In the genomic region with DNA sequence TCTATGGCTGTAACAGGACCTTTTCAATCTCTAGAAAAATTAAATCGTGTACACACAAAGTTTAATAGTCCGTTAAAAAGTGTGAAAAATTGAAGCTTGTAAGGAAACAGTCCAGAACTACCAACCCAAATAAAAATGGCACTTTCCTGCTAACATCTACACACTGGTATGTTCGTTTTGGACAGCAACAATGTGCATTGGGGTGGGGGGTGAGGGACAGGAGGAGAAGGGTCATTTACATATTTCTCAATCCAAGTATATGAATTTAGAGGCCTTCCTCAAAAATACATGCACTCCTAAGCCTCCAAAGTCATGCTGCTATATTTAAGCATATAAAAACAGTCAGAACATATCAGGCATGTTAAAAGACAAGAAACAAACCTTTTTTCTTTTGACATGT, we compare ENCODE assay signal across 8 cellular contexts. TPM values are rescaled to one million over a fixed set of nuclear protein-coding genes. Genes with fewer than 3 reads are reported as not detected.
DNase-seq lines count a peak whose midpoint lies in the region; ATAC-seq, FAIRE-seq and TF ChIP-seq lines count a peak whose summit lies in the region.

No MANE protein-coding gene starts in this region.

- H3K9me3 ChIP-seq in mucosa of descending colon = no peaks in the 10 kb centered on the region

- peaks cover 9% of the 10 kb centered on the region for H3K36me3 ChIP-seq in bronchial epithelial cell (ENCODE audit: control insufficient read depth, insufficient read depth, low read length)
- H3K36me3 ChIP-seq in mucosa of descending colon (ENCODE audit: low read depth) = peaks cover 3% of the 10 kb centered on the region

- H3K4me3 ChIP-seq in AG09309 (ENCODE audit: control insufficient read depth, low read depth, low read length) = peak overlapping the region; percentile 72
- H3K4me3 ChIP-seq in Jurkat, Clone E6-1 (ENCODE audit: low read length) = peak overlapping the region; percentile 97
- peak overlapping the region; percentile 99 for H3K4me3 ChIP-seq in bronchial epithelial cell (ENCODE audit: low read depth, low read length)
- peak overlapping the region; percentile 95 for H3K4me3 ChIP-seq in mucosa of descending colon

- ATAC-seq in mucosa of descending colon = no peak
- no peak for ATAC-seq in HG03565 (IDR thresholded peaks at IDR 0.05; ENCODE audit: unreplicated experiment)

- H3K27me3 ChIP-seq in bronchial epithelial cell (ENCODE audit: control insufficient read depth, insufficient read depth, low read length) = no peaks in the 10 kb centered on the region

- H3K4me1 ChIP-seq in mucosa of descending colon (ENCODE audit: low read depth) = peaks cover 4% of the 10 kb centered on the region

- FAIRE-seq in bronchial epithelial cell (lab: Jason Lieb, UNC) = no peak

- no peak for TF ChIP-seq CTCF in AG09309 (IDR thresholded peaks at IDR 0.05; ENCODE audit: control insufficient read depth, insufficient read depth, low read depth, low read length, missing control alignments)
- TF ChIP-seq CTCF in bronchial epithelial cell (IDR thresholded peaks at IDR 0.05; ENCODE audit: insufficient read depth, low read length, severe bottlenecking) = no peak
- no peak for TF ChIP-seq CTCF in mucosa of descending colon (IDR thresholded peaks at IDR 0.05)

- intact Hi-C loops in mucosa of descending colon (cut with DNase I, micrococcal nuclease) = no loop called here

- DNase-seq in AG09309 (ENCODE audit: low read depth) (no peak), bronchial epithelial cell (ENCODE audit: low read depth) (no peak), mucosa of descending colon (no peak), NCI-H2029 (lab: John Stamatoyannopoulos, UW) (no peak), DMS153 treated with DMSO at 0.1 percent for 48 hours (lab: John Stamatoyannopoulos, UW; ENCODE audit: unreplicated experiment) (no peak), NCI-H1417 treated with DMSO at 0.1 percent for 48 hours (lab: John Stamatoyannopoulos, UW) (no peak)
- DNase-seq in Jurkat, Clone E6-1 (ENCODE audit: low read depth, low spot score) = no peak

RNA-seq across cellular contexts. Expression of gene PPP1R15B, which starts 2.5 kb away (rescaled TPM):
- polyA plus RNA-seq in Jurkat, Clone E6-1 (2012; ENCODE audit: insufficient read depth, insufficient read length) = 17.1 TPM
- 23.4 and 33.2 TPM in 2 replicates for total RNA-seq in bronchial epithelial cell
- total RNA-seq in mucosa of descending colon = 10 to 100 TPM; 56.7 to 60.2 (median 60.1) TPM

RNA-seq across cellular contexts. Expression of gene PLEKHA6, which starts 49.4 kb away (rescaled TPM):
- polyA plus RNA-seq in Jurkat, Clone E6-1 (2012; ENCODE audit: insufficient read depth, insufficient read length) = 0.79 TPM
- total RNA-seq in bronchial epithelial cell = 2.1 and 3.5 TPM in 2 replicates
- 100 to 1,000 TPM in 2 of 3 donors, 10 to 100 TPM in 1; 82.4 to 154 (median 115) TPM for total RNA-seq in mucosa of descending colon

Comparison
In these comparisons a context has a peak if more than half of its experiments do, and no peak if none do; other contexts are left out.
1. RNA of gene PLEKHA6, which starts 49.4 kb away (total RNA-seq): 82.4 to 154 TPM in mucosa of descending colon; 2.1 to 3.5 TPM in bronchial epithelial cell; every median in the first group is over 10 times any median in the second.
2. Peak in every context shown above with its lines, with median percentiles within 50 percentile points of each other: H3K4me3 ChIP-seq.